1 cellular context compared by ENCODE assay signal in the genomic region with DNA sequence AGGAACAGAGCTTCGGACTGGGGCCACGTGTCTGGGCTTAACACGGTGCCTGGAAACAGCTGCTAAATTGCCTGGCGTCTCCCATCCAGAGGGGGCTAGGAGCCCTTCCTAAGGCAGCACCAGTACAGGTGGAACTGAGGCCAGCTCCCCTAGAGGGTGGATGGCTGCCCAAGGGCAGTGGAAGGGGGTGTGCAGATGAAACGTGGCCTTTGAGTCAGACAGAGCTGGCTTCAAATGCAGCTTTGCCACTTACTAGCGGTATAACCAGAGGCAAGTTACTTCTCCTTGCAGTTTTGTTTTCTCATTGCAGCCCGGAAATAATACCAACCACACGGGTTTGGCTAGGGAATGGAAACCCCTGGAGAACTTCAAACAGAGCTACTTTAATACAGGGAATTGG.
TF ChIP-seq lines count a peak whose summit lies in the region.

No MANE protein-coding gene starts in this region.

TF ChIP-seq in H1, 55 proteins besides CTCF, POLR2A, EP300 and RAD21:
- TF ChIP-seq KDM4A (IDR thresholded peaks at IDR 0.05; ENCODE audit: low read depth, low read length, severe bottlenecking) (no peak), CBX5 (IDR thresholded peaks at IDR 0.05; ENCODE audit: low read depth, low read length) (no peak), MAFK (IDR thresholded peaks at IDR 0.05; ENCODE audit: low read depth, low read length) (no peak), POLR2AphosphoS5 (IDR thresholded peaks at IDR 0.05; ENCODE audit: low read depth, low read length) (no peak), GTF2F1 (IDR thresholded peaks at IDR 0.05; ENCODE audit: borderline replicate concordance, low read depth, low read length) (no peak), CREB1 (IDR thresholded peaks at IDR 0.05) (no peak), TAF1 (IDR thresholded peaks at IDR 0.05; ENCODE audit: low read depth, low read length) (no peak), TEAD4 (IDR thresholded peaks at IDR 0.05; ENCODE audit: low read depth, low read length) (no peak), EZH2 (IDR thresholded peaks at IDR 0.05; ENCODE audit: low read depth, low read length, severe bottlenecking) (no peak), CEBPB (IDR thresholded peaks at IDR 0.05; ENCODE audit: low read depth, low read length) (no peak), RXRA (IDR thresholded peaks at IDR 0.05; ENCODE audit: insufficient read depth, low read depth, low read length) (no peak), HDAC6 (IDR thresholded peaks at IDR 0.05; ENCODE audit: low read depth, low read length) (no peak), USF2 (IDR thresholded peaks at IDR 0.05; ENCODE audit: low read length) (no peak), NANOG (IDR thresholded peaks at IDR 0.05; ENCODE audit: insufficient read depth, low read depth, low read length, poor library complexity, severe bottlenecking) (no peak)
- TF ChIP-seq, protein P1, sequence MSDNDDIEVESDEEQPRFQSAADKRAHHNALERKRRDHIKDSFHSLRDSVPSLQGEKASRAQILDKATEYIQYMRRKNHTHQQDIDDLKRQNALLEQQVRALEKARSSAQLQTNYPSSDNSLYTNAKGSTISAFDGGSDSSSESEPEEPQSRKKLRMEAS (IDR thresholded peaks at IDR 0.05), result no peak
TF ChIP-seq in H1: peak in this region for 0.
